Comparison of ENCODE assay signal across 24 cellular contexts in the genomic region with DNA sequence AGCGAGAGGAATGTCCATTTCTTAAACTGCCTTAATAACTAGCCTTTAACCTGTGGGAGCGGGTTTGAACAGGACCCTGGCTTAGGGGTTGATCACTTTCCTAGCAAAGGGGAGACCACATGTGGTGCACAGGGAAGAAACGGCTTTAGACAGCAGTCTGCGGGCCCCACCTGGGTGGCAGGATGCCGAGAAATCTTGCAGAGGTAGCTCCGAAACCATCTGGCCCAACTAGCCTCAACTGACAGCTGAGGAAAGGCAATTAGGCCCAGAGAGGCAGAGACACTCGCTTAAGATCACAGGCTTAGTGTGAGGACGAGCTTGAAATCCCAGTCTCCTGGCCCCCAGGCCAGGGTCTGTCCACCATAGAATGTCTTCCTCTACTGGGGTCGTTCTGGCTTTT.
"Had no signal": no experiment of that assay in that cellular context is flagged by ENCODE, and none has a peak within 500 bp of the region (broad histone marks: within the 10 kb centered on the region; RNA-seq: fewer than 3 reads in every experiment).

No MANE protein-coding gene starts in this region.

- H3K27ac ChIP-seq: coronary artery, dorsolateral prefrontal cortex, esophagus muscularis mucosa, gastrocnemius medialis, heart right ventricle, left lung, lower lobe of right lung had no signal

- H3K9me3 Mint-ChIP-seq: mesothelial cell of epicardium, naive B cell had no signal

- H3K27me3 ChIP-seq: dorsolateral prefrontal cortex, esophagus muscularis mucosa, gastrocnemius medialis had no signal

- ATAC-seq: gastrocnemius medialis; heart right ventricle; left cardiac atrium; left lung; left ventricle myocardium superior; lower lobe of right lung; mucosa of descending colon; naive thymus-derived CD8-positive, alpha-beta T cell had no signal

- H3K36me3 Mint-ChIP-seq: naive B cell; naive thymus-derived CD8-positive, alpha-beta T cell had no signal

- DNase-seq: dermis blood vessel endothelial cell; effector CD4-positive, alpha-beta T cell; effector memory CD4-positive, alpha-beta T cell; foreskin melanocyte; gastrocnemius medialis; glutamatergic neuron; head of caudate nucleus; heart right ventricle; hippocampal formation; left cardiac atrium; left lung; left ventricle myocardium superior; lower lobe of right lung; mesenchymal stem cell; mucosa of descending colon; naive B cell; naive thymus-derived CD8-positive, alpha-beta T cell had no signal

- H3K4me3 ChIP-seq: coronary artery, dorsolateral prefrontal cortex, esophagus muscularis mucosa, gastrocnemius medialis, heart right ventricle, left lung, lower lobe of right lung, mucosa of descending colon had no signal

- H3K27ac Mint-ChIP-seq: mesothelial cell of epicardium; naive B cell; naive thymus-derived CD8-positive, alpha-beta T cell had no signal

- FAIRE-seq: endothelial cell of umbilical vein, islet of Langerhans, keratinocyte had no signal

- H3K9me3 ChIP-seq: esophagus muscularis mucosa, gastrocnemius medialis, heart right ventricle, left lung, lower lobe of right lung, mucosa of descending colon had no signal

- H3K4me3 Mint-ChIP-seq: mesothelial cell of epicardium; naive B cell; naive thymus-derived CD8-positive, alpha-beta T cell had no signal

- H3K4me1 ChIP-seq: left lung, lower lobe of right lung had no signal

- H3K36me3 ChIP-seq: gastrocnemius medialis, left lung, lower lobe of right lung had no signal
